30 cellular contexts compared by ENCODE assay signal in genomic region chr14:47585447-47585846, GRCh38.
"Had no signal": no experiment of that assay in that cellular context is flagged by ENCODE, and none has a peak within 500 bp of the region (broad histone marks: within the 10 kb centered on the region; RNA-seq: fewer than 3 reads in every experiment).

No MANE protein-coding gene starts in this region.

- DNase-seq: naive thymus-derived CD8-positive, alpha-beta T cell; nephron progenitor cell; nucleus accumbens; ovary; posterior cingulate gyrus; psoas muscle; right cardiac atrium; right lobe of liver; sigmoid colon; small intestine; stimulated activated CD4-positive, alpha-beta T cell treated with anti-CD3 and anti-CD28 coated beads, Interleukin-15, amount 100 ng/mL, for 24 hours; stimulated activated CD4-positive, alpha-beta T cell treated with anti-CD3 and anti-CD28 coated beads, Interleukin-2, amount 100 ng/mL, for 24 hours; stimulated activated CD4-positive, alpha-beta T cell treated with anti-CD3 and anti-CD28 coated beads, Interleukin-2, amount 100 ng/mL, for 48 hours; stimulated activated CD4-positive, alpha-beta T cell treated with anti-CD3 and anti-CD28 coated beads, Interleukin-4, amount 100 ng/mL, for 24 hours; stimulated activated naive B cell treated with anti-CD40 and anti-IgM and Interleukin-4, amounts not matched to agents 10 μg/mL and 1 μg/mL and 100 μg/mL, for 72 hours; stimulated activated naive CD4-positive, alpha-beta T cell treated with Interleukin-2 at 50 U/mL for 16 hours; stomach; thyroid gland; trophoblast cell; upper lobe of left lung had no signal

- H3K27ac Mint-ChIP-seq: naive thymus-derived CD8-positive, alpha-beta T cell; natural killer cell treated with Interleukin-12 subunit alpha and Interleukin-12 subunit beta and Interleukin-15 and Interleukin-18, amount 100 ng/mL, for 72 hours; nephron progenitor cell; progenitor cell of endocrine pancreas; stimulated activated effector memory CD8-positive, alpha-beta T cell treated with anti-CD3 and anti-CD28 coated beads, Interleukin-12 subunit alpha, Interleukin-12 subunit beta, amount 100 ng/mL, for 72 hours; stimulated activated naive B cell treated with anti-CD40 and anti-IgM and Interleukin-4, amounts not matched to agents 10 μg/mL and 1 μg/mL and 100 μg/mL, for 72 hours; stimulated activated naive CD8-positive, alpha-beta T cell treated with anti-CD3 and anti-CD28 coated beads, Interleukin-15, Interleukin-2, amounts not matched to agents 100 ng/mL and 50 ng/mL, for 24 hours had no signal

- H3K36me3 ChIP-seq: neutrophil, ovary, right lobe of liver, sigmoid colon, stomach, thoracic aorta, thyroid gland, tibial nerve, upper lobe of left lung, vagina had no signal

- H3K4me3 Mint-ChIP-seq: naive thymus-derived CD8-positive, alpha-beta T cell; natural killer cell treated with Interleukin-12 subunit alpha and Interleukin-12 subunit beta and Interleukin-15 and Interleukin-18, amount 100 ng/mL, for 72 hours; nephron progenitor cell; neural crest cell; stimulated activated effector memory CD8-positive, alpha-beta T cell treated with anti-CD3 and anti-CD28 coated beads, Interleukin-12 subunit alpha, Interleukin-12 subunit beta, amount 100 ng/mL, for 72 hours; stimulated activated naive B cell treated with anti-CD40 and anti-IgM and Interleukin-4, amounts not matched to agents 10 μg/mL and 1 μg/mL and 100 μg/mL, for 72 hours; stimulated activated naive CD8-positive, alpha-beta T cell treated with anti-CD3 and anti-CD28 coated beads, Interleukin-15, Interleukin-2, amounts not matched to agents 100 ng/mL and 50 ng/mL, for 24 hours had no signal

- H3K27ac ChIP-seq: neutrophil, ovary, parathyroid adenoma, psoas muscle, right lobe of liver, sigmoid colon, stomach, thoracic aorta, thyroid gland, tibial nerve, upper lobe of left lung, vagina had no signal

- H3K27me3 Mint-ChIP-seq: naive thymus-derived CD8-positive, alpha-beta T cell; natural killer cell treated with Interleukin-12 subunit alpha and Interleukin-12 subunit beta and Interleukin-15 and Interleukin-18, amount 100 ng/mL, for 72 hours; progenitor cell of endocrine pancreas; stimulated activated naive B cell treated with anti-CD40 and anti-IgM and Interleukin-4, amounts not matched to agents 10 μg/mL and 1 μg/mL and 100 μg/mL, for 72 hours; stimulated activated naive CD8-positive, alpha-beta T cell treated with anti-CD3 and anti-CD28 coated beads, Interleukin-15, Interleukin-2, amounts not matched to agents 100 ng/mL and 50 ng/mL, for 24 hours had no signal

- H3K4me3 ChIP-seq: ovary, psoas muscle, right lobe of liver, sigmoid colon, stomach, thoracic aorta, thyroid gland, tibial nerve, upper lobe of left lung, vagina had no signal

- H3K9me3 ChIP-seq: neutrophil, ovary, psoas muscle, right lobe of liver, sigmoid colon, stomach, thoracic aorta, thyroid gland, tibial nerve, upper lobe of left lung, vagina had no signal

- H3K4me1 ChIP-seq: parathyroid adenoma, psoas muscle, right lobe of liver, sigmoid colon, stomach, thyroid gland, tibial nerve, upper lobe of left lung, vagina had no signal

- H3K36me3 Mint-ChIP-seq: naive thymus-derived CD8-positive, alpha-beta T cell; natural killer cell treated with Interleukin-12 subunit alpha and Interleukin-12 subunit beta and Interleukin-15 and Interleukin-18, amount 100 ng/mL, for 72 hours; stimulated activated effector memory CD8-positive, alpha-beta T cell treated with anti-CD3 and anti-CD28 coated beads, Interleukin-12 subunit alpha, Interleukin-12 subunit beta, amount 100 ng/mL, for 72 hours; stimulated activated naive B cell treated with anti-CD40 and anti-IgM and Interleukin-4, amounts not matched to agents 10 μg/mL and 1 μg/mL and 100 μg/mL, for 72 hours had no signal

- H3K27me3 ChIP-seq: neutrophil, ovary, right lobe of liver, sigmoid colon, stomach, thyroid gland, tibial nerve, upper lobe of left lung, vagina had no signal

- H3K4me1 Mint-ChIP-seq: naive thymus-derived CD8-positive, alpha-beta T cell; nephron progenitor cell; stimulated activated effector memory CD8-positive, alpha-beta T cell treated with anti-CD3 and anti-CD28 coated beads, Interleukin-12 subunit alpha, Interleukin-12 subunit beta, amount 100 ng/mL, for 72 hours; stimulated activated naive B cell treated with anti-CD40 and anti-IgM and Interleukin-4, amounts not matched to agents 10 μg/mL and 1 μg/mL and 100 μg/mL, for 72 hours had no signal

- ATAC-seq: naive thymus-derived CD8-positive, alpha-beta T cell; natural killer cell treated with Interleukin-12 subunit alpha and Interleukin-12 subunit beta and Interleukin-15 and Interleukin-18, amount 100 ng/mL, for 72 hours; psoas muscle; right cardiac atrium; right lobe of liver; stimulated activated effector memory CD8-positive, alpha-beta T cell treated with anti-CD3 and anti-CD28 coated beads, Interleukin-12 subunit alpha, Interleukin-12 subunit beta, amount 100 ng/mL, for 72 hours; stimulated activated naive B cell treated with anti-CD40 and anti-IgM and Interleukin-4, amounts not matched to agents 10 μg/mL and 1 μg/mL and 100 μg/mL, for 72 hours had no signal

- H3K9me3 Mint-ChIP-seq: nephron progenitor cell; neural crest cell; stimulated activated naive B cell treated with anti-CD40 and anti-IgM and Interleukin-4, amounts not matched to agents 10 μg/mL and 1 μg/mL and 100 μg/mL, for 72 hours had no signal
